8 cellular contexts compared by ENCODE assay signal in genomic region chr5:67209141-67209771, GRCh38. TPM values are rescaled to one million over a fixed set of nuclear protein-coding genes. Genes with fewer than 3 reads are reported as not detected.
DNase-seq lines count a peak whose midpoint lies in the region; ATAC-seq, FAIRE-seq and TF ChIP-seq lines count a peak whose summit lies in the region.

No MANE protein-coding gene starts in this region.

- H3K36me3 ChIP-seq in pancreas, result no peaks in the 10 kb centered on the region

- no peak overlapping the region for H3K4me3 Mint-ChIP-seq in activated naive CD4-positive, alpha-beta T cell treated with anti-CD3 and anti-CD28 coated beads, Interleukin-2, amount 10 ng/mL, durations not matched to agents 7 days and 5 days

- peaks cover 0 to 12% (median 0%) of the 10 kb centered on the region in 3 donors for H3K4me1 ChIP-seq in pancreas

- H3K9me3 ChIP-seq in pancreas, result no peaks in the 10 kb centered on the region

- ATAC-seq in GM21723 (IDR thresholded peaks at IDR 0.05; ENCODE audit: unreplicated experiment) (peak; percentile 32), pancreas (peak; percentile 92 to 94 (median 93)), GM18519 (IDR thresholded peaks at IDR 0.05; ENCODE audit: low FRiP score, unreplicated experiment) (no peak)

- in situ Hi-C loops in SK-MEL-5 (cut with HindIII; ENCODE audit: low pct_unique_long_range_greater_than_20kb, low sequenced_read_pairs), result no loop called here

- no peak overlapping the region for H3K27ac ChIP-seq in pancreas

- no peaks in the 10 kb centered on the region for H3K27me3 ChIP-seq in pancreas

- H3K27me3 Mint-ChIP-seq in activated naive CD4-positive, alpha-beta T cell treated with anti-CD3 and anti-CD28 coated beads, Interleukin-2, amount 10 ng/mL, durations not matched to agents 7 days and 5 days, result no peaks in the 10 kb centered on the region

- peaks cover 22% of the 10 kb centered on the region for H3K36me3 Mint-ChIP-seq in activated naive CD4-positive, alpha-beta T cell treated with anti-CD3 and anti-CD28 coated beads, Interleukin-2, amount 10 ng/mL, durations not matched to agents 7 days and 5 days

- no peaks in the 10 kb centered on the region for H3K9me3 Mint-ChIP-seq in activated naive CD4-positive, alpha-beta T cell treated with anti-CD3 and anti-CD28 coated beads, Interleukin-2, amount 10 ng/mL, durations not matched to agents 7 days and 5 days

- H3K4me1 Mint-ChIP-seq in activated naive CD4-positive, alpha-beta T cell treated with anti-CD3 and anti-CD28 coated beads, Interleukin-2, amount 10 ng/mL, durations not matched to agents 7 days and 5 days, result peaks cover 71% of the 10 kb centered on the region

- peak; percentile 93 for DNase-seq in DMS 273 (lab: John Stamatoyannopoulos, UW; ENCODE audit: unreplicated experiment)
- peak; percentile 89 for DNase-seq in NAMALWA (ENCODE audit: low spot score)
- peak; percentile 78 for DNase-seq in SK-MEL-5 (ENCODE audit: low read depth, low spot score)
- peak; percentile 72 for DNase-seq in activated naive CD4-positive, alpha-beta T cell treated with anti-CD3 and anti-CD28 coated beads, Interleukin-2, amount 10 ng/mL, durations not matched to agents 7 days and 5 days
- peak; percentile 77 for DNase-seq in germinal center (ENCODE audit: low spot score)
- DNase-seq in pancreas, result peak in 4 of 6 donors; percentile 37 to 72 (median 64)

- WGBS in pancreas, 2 donors, result 21% methylated on average over 11 of the region's 11 CpGs

- FAIRE-seq in pancreas (lab: Jason Lieb, UNC), result peak; percentile 9

- CTCF ChIA-PET in activated naive CD4-positive, alpha-beta T cell treated with anti-CD3 and anti-CD28 coated beads, Interleukin-2, amount 10 ng/mL, durations not matched to agents 7 days and 5 days (lab: Charles Lee), result interaction anchor here (0.6 to 7.8 kb wide), 10 partner anchors 8 to 1043 kb away, joined by 3 to 161 read pairs (median 4); no protein-coding TSS in a partner anchor

- intact Hi-C loops in pancreas (cut with DNase I), result loop anchor here in 2 of 3 donors (5.0 to 10.0 kb wide), 3 partner anchors 42 to 394 kb away; no protein-coding TSS in a partner anchor

- TF ChIP-seq CTCF in pancreas (IDR thresholded peaks at IDR 0.05), result peak; percentile 47 to 70 (median 57)

- H3K4me3 ChIP-seq in pancreas, result no peak overlapping the region

- H3K27ac Mint-ChIP-seq in activated naive CD4-positive, alpha-beta T cell treated with anti-CD3 and anti-CD28 coated beads, Interleukin-2, amount 10 ng/mL, durations not matched to agents 7 days and 5 days, result peak overlapping the region; percentile 70

RNA-seq across cellular contexts. Expression of gene CD180, which starts 12.7 kb away (rescaled TPM):
- not detected in 2 replicates for total RNA-seq in SK-MEL-5 (2014; rRNA removed; shearing (Covaris generic))
- polyA plus RNA-seq in SK-MEL-5 (2015; cell fraction: cytosol; rRNA removed), result not detected in 2 replicates
- polyA plus RNA-seq in SK-MEL-5 (2015; cell fraction: nucleus; rRNA removed), result not detected in 2 replicates
- total RNA-seq in pancreas, result 1 to 10 TPM in 2 of 6 donors, under 1 TPM in 4; 0.04 to 2.9 (median 0.27) TPM
- under 1 TPM; 0.05 to 0.08 TPM for polyA plus RNA-seq in pancreas
